In genomic region chr15:85388962-85389361, GRCh38 we compare ENCODE assay signal across 23 cellular contexts. TPM values are rescaled to one million over a fixed set of nuclear protein-coding genes. Genes with fewer than 3 reads are reported as not detected.
DNase-seq lines count a peak whose midpoint lies in the region; ATAC-seq and TF ChIP-seq lines count a peak whose summit lies in the region.
"Had no signal": no experiment of that assay in that cellular context is flagged by ENCODE, and none has a peak within 500 bp of the region (broad histone marks: within the 10 kb centered on the region; RNA-seq: fewer than 3 reads in every experiment).

No MANE protein-coding gene starts in this region.

- no CpG with 5 or more reads among the region's 2 CpGs for WGBS in IMR-90 (ENCODE audit: extremely low coverage in 2 of 2, insufficient read length in 1 of 2), 2 experiments

- H4K20me1 ChIP-seq in DOHH2 (ENCODE audit: control insufficient read depth, insufficient read depth, low read depth, low read length) = peaks cover 32% of the 10 kb centered on the region
- H4K20me1 ChIP-seq in IMR-90 (ENCODE audit: insufficient read depth, low read length) = peaks cover 42% of the 10 kb centered on the region

- POLR2A ChIA-PET in IMR-90 (lab: Charles Lee; ENCODE audit: unreplicated experiment) = no interaction called here

- BruUV-seq in IMR-90 (replicated peaks; lab: Mats Ljungman, UMichigan) = no TSS peak

- intact Hi-C loops in IMR-90 (cut with micrococcal nuclease) = loop anchor here (2.0 kb wide), 1 partner anchor 14 kb away; no protein-coding TSS in a partner anchor

- peak overlapping the region; percentile 7 for H3K14ac ChIP-seq in IMR-90 (replicated peaks; ENCODE audit: low read depth, low read length)

- no peak overlapping the region for H3K18ac ChIP-seq in IMR-90 (ENCODE audit: low read depth, low read length)

- no peak overlapping the region for H2BK120ac ChIP-seq in IMR-90 (ENCODE audit: low read depth, low read length)

- H3K27me3 ChIP-seq in ACC112 (ENCODE audit: insufficient read depth, low read length) = no peaks in the 10 kb centered on the region
- H3K27me3 ChIP-seq in DOHH2 (ENCODE audit: control insufficient read depth, low read length) = no peaks in the 10 kb centered on the region
- no peaks in the 10 kb centered on the region for H3K27me3 ChIP-seq in IMR-90 (ENCODE audit: control insufficient read depth, insufficient read depth, low read length)
- no peaks in the 10 kb centered on the region for H3K27me3 ChIP-seq in brain microvascular endothelial cell (replicated peaks)
- H3K27me3 ChIP-seq: MG63 had no signal

- TF ChIP-seq RAD21 in IMR-90 (IDR thresholded peaks at IDR 0.05; ENCODE audit: low read length) = no peak

- H3K23ac ChIP-seq in IMR-90 (ENCODE audit: low read depth, low read length) = peak overlapping the region; percentile 18

- H2AK9ac ChIP-seq in IMR-90 (replicated peaks; ENCODE audit: low read depth, low read length, poor library complexity) = no peak overlapping the region

- no peak overlapping the region for H4K5ac ChIP-seq in IMR-90 (ENCODE audit: low read depth, low read length)

- CTCF ChIA-PET in IMR-90 (lab: Yijun Ruan, JAX) = interaction anchor here (1.2 to 1.3 kb wide), 4 partner anchors 16 to 92 kb away, joined by 3 to 4 read pairs (median 3); no protein-coding TSS in a partner anchor

- peaks cover 12% of the 10 kb centered on the region for H3K9me1 ChIP-seq in IMR-90 (ENCODE audit: insufficient read depth, low read length)

- H3K4me3 ChIP-seq in ACC112 (ENCODE audit: low read depth, low read length) (no peak overlapping the region), DOHH2 (ENCODE audit: low read length) (peak overlapping the region; percentile 55), IMR-90 (ENCODE audit: insufficient read depth, low read depth, low read length) (no peak overlapping the region), brain microvascular endothelial cell (ENCODE audit: low read depth, low read length) (no peak overlapping the region)
- H3K4me3 ChIP-seq: MG63, SK-N-MC had no signal

- H2AK5ac ChIP-seq in IMR-90 (ENCODE audit: low read depth, low read length) = no peak overlapping the region

- H2BK5ac ChIP-seq in IMR-90 (ENCODE audit: low read depth, low read length, poor library complexity, severe bottlenecking) = no peak overlapping the region

- H3K79me2 ChIP-seq in ACC112 (ENCODE audit: control insufficient read depth, insufficient read depth, low read length, unreplicated experiment) (peaks cover 90% of the 10 kb centered on the region), DOHH2 (ENCODE audit: control insufficient read depth, low read length) (peaks cover 98% of the 10 kb centered on the region)

- peaks cover 11% of the 10 kb centered on the region for H3F3A ChIP-seq in DOHH2 (ENCODE audit: control insufficient read depth, insufficient read depth)

- TF ChIP-seq CTCF in DOHH2 (IDR thresholded peaks at IDR 0.05; ENCODE audit: low read depth, low read length, poor library complexity, severe bottlenecking) = no peak
- TF ChIP-seq CTCF in IMR-90 (conservative IDR thresholded peaks at IDR 0.05; ENCODE audit: low read depth, low read length) = no peak
- no peak for TF ChIP-seq CTCF in brain microvascular endothelial cell (IDR thresholded peaks at IDR 0.05; ENCODE audit: low read depth, low read length, missing control alignments)

- peaks cover 23 to 75% of the 10 kb centered on the region in 2 experiments for H3K79me1 ChIP-seq in IMR-90 (ENCODE audit: low read depth in 1 of 2, low read length in 2 of 2)

- H3K4ac ChIP-seq in IMR-90 (ENCODE audit: low read depth, low read length) = no peak overlapping the region; the same call in 1 of the 2 replicates

- H3K27ac ChIP-seq in ACC112 (ENCODE audit: low read depth, low read length) (0 out of 2 replicates have a peak overlapping the region, but pooled peaks have one; percentile 9), DOHH2 (ENCODE audit: low read depth, low read length) (peak overlapping the region; percentile 80), IMR-90 (ENCODE audit: insufficient read depth, low read length) (no peak overlapping the region), brain microvascular endothelial cell (peak overlapping the region; percentile 26)
- H3K27ac ChIP-seq: SK-N-MC had no signal

- no peak overlapping the region for H2BK15ac ChIP-seq in IMR-90 (ENCODE audit: low read depth, low read length)

- no peak overlapping the region for H2BK20ac ChIP-seq in IMR-90 (ENCODE audit: low read depth, low read length)

- TF ChIP-seq POLR2A in IMR-90 (IDR thresholded peaks at IDR 0.05; ENCODE audit: low read depth, low read length) = no peak
- TF ChIP-seq POLR2A in GM18505 (IDR thresholded peaks at IDR 0.05; ENCODE audit: borderline replicate concordance, extremely low read depth, insufficient read depth, insufficient read length) = no peak

- dilution Hi-C loops in IMR-90 (cut with HindIII; ENCODE audit: low sequenced_read_pairs, unreplicated experiment) = no loop called here

- no peaks in the 10 kb centered on the region for H3K9me3 ChIP-seq in DOHH2 (ENCODE audit: control insufficient read depth, insufficient read depth, low read length)
- no peaks in the 10 kb centered on the region for H3K9me3 ChIP-seq in IMR-90 (ENCODE audit: control insufficient read depth, insufficient read depth, low read length)
- H3K9me3 ChIP-seq: MG63 had no signal

- in situ Hi-C loops in IMR-90 (cut with MboI; ENCODE audit: low sequenced_read_pairs) (no loop called here), brain microvascular endothelial cell (cut with HindIII; ENCODE audit: low pct_ligation_motif_present, low sequenced_read_pairs) (no loop called here)

- H2AFZ ChIP-seq in ACC112 (ENCODE audit: low read length, unreplicated experiment) (no peak overlapping the region), IMR-90 (replicated peaks; ENCODE audit: low read length, poor library complexity) (no peak overlapping the region)

- H4K91ac ChIP-seq in IMR-90 (ENCODE audit: insufficient read depth, low read depth, low read length) = peak overlapping the region; percentile 54

- no peaks in the 10 kb centered on the region for H3K36me3 ChIP-seq in ACC112 (ENCODE audit: insufficient read depth, low read length)
- peaks cover 36% of the 10 kb centered on the region for H3K36me3 ChIP-seq in DOHH2 (ENCODE audit: control insufficient read depth, low read length)
- H3K36me3 ChIP-seq in IMR-90 (ENCODE audit: control insufficient read depth, insufficient read depth, low read length) = no peaks in the 10 kb centered on the region
- H3K36me3 ChIP-seq in brain microvascular endothelial cell (replicated peaks) = no peaks in the 10 kb centered on the region
- H3K36me3 ChIP-seq: MG63 had no signal

- H4K8ac ChIP-seq in IMR-90 (ENCODE audit: low read depth in 2 of 2, low read length in 2 of 2) = no peak overlapping the region

- H3K56ac ChIP-seq in IMR-90 (ENCODE audit: extremely low read depth, insufficient read depth, low read length) = no peak overlapping the region

- no peak for ATAC-seq in IMR-90 (ENCODE audit: low read depth)
- no peak for ATAC-seq in HG03108 (IDR thresholded peaks at IDR 0.05; ENCODE audit: unreplicated experiment)
- ATAC-seq in GM18505 (IDR thresholded peaks at IDR 0.05; ENCODE audit: unreplicated experiment) = no peak
- ATAC-seq in HG02870 (IDR thresholded peaks at IDR 0.05; ENCODE audit: unreplicated experiment) = no peak
- ATAC-seq: CD8-positive, alpha-beta T cell; PC-3 had no signal

- H3K9me2 ChIP-seq in DOHH2 (replicated peaks; ENCODE audit: control insufficient read depth, low read length) = no peaks in the 10 kb centered on the region

- H3K9ac ChIP-seq in IMR-90 (ENCODE audit: low read depth, low read length) = no peak overlapping the region

- H3K4me1 ChIP-seq in ACC112 (ENCODE audit: control insufficient read depth, insufficient read depth, low read length, unreplicated experiment) (peaks cover 8% of the 10 kb centered on the region), DOHH2 (ENCODE audit: control insufficient read depth, low read length) (peaks cover 87% of the 10 kb centered on the region), IMR-90 (ENCODE audit: control insufficient read depth, insufficient read depth, low read length) (peaks cover 7% of the 10 kb centered on the region; the same call in 1 of the 2 replicates)

- DNase-seq in IMR-90 (no peak), brain microvascular endothelial cell (no peak)
- DNase-seq in activated CD4-positive, CD25-positive, alpha-beta regulatory T cell treated with anti-CD3 and anti-CD28 coated beads, Interleukin-2, amount 50 U/mL, for 72 hours = no peak
- DNase-seq: C1 segment of cervical spinal cord; CD8-positive, alpha-beta T cell; DMS153; GOT3; HCEC 1CT; MG63; NCI-H1048; NCI-H1417 treated with DMSO at 0.1 percent for 48 hours; NCI-H187; NCI-H2107; NCI-H446 treated with DMSO at 0.1 percent for 48 hours; NCI-H526 treated with DMSO at 0.1 percent for 48 hours; PC-3; SHP77 treated with DMSO at 0.1 percent for 48 hours had no signal

- H3K4me2 ChIP-seq in DOHH2 (ENCODE audit: low read length) (peak overlapping the region; percentile 70), IMR-90 (ENCODE audit: low read depth, low read length) (no peak overlapping the region)

TF ChIP-seq in IMR-90, 13 proteins besides CTCF, POLR2A, EP300 and RAD21:
- TF ChIP-seq RCOR1 (IDR thresholded peaks at IDR 0.05; ENCODE audit: insufficient replicate concordance, low read length) = no peak
- no peak for TF ChIP-seq CHD1 (IDR thresholded peaks at IDR 0.05; ENCODE audit: low read depth, low read length)
- no peak for TF ChIP-seq MAFK (IDR thresholded peaks at IDR 0.05; ENCODE audit: low read depth, low read length)
TF ChIP-seq in IMR-90: peak in this region for 0.

RNA-seq across cellular contexts. Expression of gene AKAP13, which starts 8.6 kb away (rescaled TPM):
- total RNA-seq in IMR-90 (2012; rRNA removed) = 46.4 and 46.9 TPM in 2 replicates
- 10.4 and 11.6 TPM in 2 replicates for polyA plus RNA-seq in IMR-90 (2012; rRNA removed)
- 5.6 and 6.4 TPM in 2 replicates for polyA plus RNA-seq in IMR-90 (2012; cell fraction: cytosol; rRNA removed)
- 34.4 and 43.0 TPM in 2 replicates for polyA plus RNA-seq in IMR-90 (2012; cell fraction: nucleus; rRNA removed; ENCODE audit: low replicate concordance)
